In the genomic region with DNA sequence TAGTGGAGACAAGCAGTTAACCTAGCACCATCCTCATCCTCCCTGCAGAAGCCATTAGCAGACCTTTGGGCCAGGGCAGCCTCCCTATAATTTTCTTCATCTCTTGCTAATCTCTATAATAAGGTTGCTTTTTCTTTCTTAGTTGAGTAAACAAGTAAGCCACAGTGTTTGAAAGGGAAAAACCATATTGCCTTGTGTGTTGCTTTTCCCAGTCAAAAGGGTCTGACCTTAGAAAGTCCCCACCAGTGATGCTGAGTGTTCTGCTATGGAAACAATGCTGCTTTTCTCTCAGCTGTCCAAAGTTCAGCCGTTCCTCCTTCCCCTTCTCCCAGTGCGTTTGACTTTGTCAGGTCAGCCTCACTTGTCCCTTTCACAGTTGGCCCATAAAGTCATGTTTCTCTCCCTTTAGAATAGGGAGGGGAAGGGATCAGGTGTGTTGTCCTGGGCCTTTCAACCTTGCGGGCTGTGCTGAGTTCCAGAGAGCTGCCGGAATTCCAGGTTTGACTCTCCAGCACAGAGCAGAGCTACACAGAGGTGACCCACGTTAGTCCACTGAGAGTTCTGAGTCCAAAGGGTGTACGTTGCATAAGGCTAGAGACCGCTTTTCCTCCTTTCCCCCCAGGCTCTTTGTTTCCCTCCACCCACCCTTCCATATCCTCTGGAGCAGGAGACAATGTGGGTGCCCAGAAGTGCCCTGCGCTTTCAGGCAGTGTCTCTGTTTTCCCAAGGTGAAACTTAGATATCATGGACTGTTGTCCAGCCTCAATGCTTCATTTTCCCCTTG, we compare ENCODE assay signal across 1 cellular context.
A peak's percentile ranks its signal among the peaks of the same experiment; 100 is the strongest.
TF ChIP-seq lines count a peak whose summit lies in the region.

No MANE protein-coding gene starts in this region.

TF ChIP-seq in HepG2, 621 proteins besides CTCF, POLR2A, EP300 and RAD21 (continued from another document and continues in another):
- peak; percentile 8 for TF ChIP-seq RBM22 (optimal IDR thresholded peaks at IDR 0.05; ENCODE audit: low read length)
- TF ChIP-seq CCAR2 (optimal IDR thresholded peaks at IDR 0.05; ENCODE audit: low read depth, low read length) = no peak
- no peak for TF ChIP-seq YY1 (IDR thresholded peaks at IDR 0.05; ENCODE audit: insufficient read depth, insufficient replicate concordance, low read depth, low read length)
- TF ChIP-seq KDM1A (CRISPR knock-in tag; IDR thresholded peaks at IDR 0.05) = 0 out of 2 replicates have a peak, but pooled peaks have one; percentile 4
- TF ChIP-seq SMYD3 (CRISPR knock-in tag; IDR thresholded peaks at IDR 0.05) = peak; percentile 77; the same call in 1 of the 2 replicates
- TF ChIP-seq CAMTA2 (CRISPR knock-in tag; IDR thresholded peaks at IDR 0.05; ENCODE audit: borderline replicate concordance) = no peak
- no peak for TF ChIP-seq U2AF2 (IDR thresholded peaks at IDR 0.05; ENCODE audit: low read depth, low read length)
- no peak for TF ChIP-seq FOXM1 (CRISPR knock-in tag; IDR thresholded peaks at IDR 0.05)
- TF ChIP-seq KLF6 (CRISPR knock-in tag; IDR thresholded peaks at IDR 0.05) = peak; percentile 56
- TF ChIP-seq ARNT2 (CRISPR knock-in tag; IDR thresholded peaks at IDR 0.05; ENCODE audit: low read depth) = no peak
- peak; percentile 42; the same call in 1 of the 2 replicates for TF ChIP-seq ZNF782 (CRISPR knock-in tag; IDR thresholded peaks at IDR 0.05; ENCODE audit: borderline replicate concordance)
- peak; percentile 80; the same call in 1 of the 2 replicates for TF ChIP-seq ZNF264 (CRISPR knock-in tag; IDR thresholded peaks at IDR 0.05)
- no peak for TF ChIP-seq ZFYVE20 (CRISPR knock-in tag; IDR thresholded peaks at IDR 0.05; ENCODE audit: borderline replicate concordance, low read depth)
- TF ChIP-seq SMARCC2 (IDR thresholded peaks at IDR 0.05) = no peak
- TF ChIP-seq ZBTB37 (CRISPR knock-in tag; IDR thresholded peaks at IDR 0.05) = no peak
- TF ChIP-seq, protein P1, sequence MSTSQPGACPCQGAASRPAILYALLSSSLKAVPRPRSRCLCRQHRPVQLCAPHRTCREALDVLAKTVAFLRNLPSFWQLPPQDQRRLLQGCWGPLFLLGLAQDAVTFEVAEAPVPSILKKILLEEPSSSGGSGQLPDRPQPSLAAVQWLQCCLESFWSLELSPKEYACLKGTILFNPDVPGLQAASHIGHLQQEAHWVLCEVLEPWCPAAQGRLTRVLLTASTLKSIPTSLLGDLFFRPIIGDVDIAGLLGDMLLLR (CRISPR knock-in tag; IDR thresholded peaks at IDR 0.05) = no peak
- no peak for TF ChIP-seq DNMT3B (CRISPR knock-in tag; conservative IDR thresholded peaks at IDR 0.05)
- peak; percentile 72 for TF ChIP-seq POGZ (CRISPR knock-in tag; IDR thresholded peaks at IDR 0.05)
- no peak for TF ChIP-seq ZNF382 (CRISPR knock-in tag; IDR thresholded peaks at IDR 0.05; ENCODE audit: borderline replicate concordance)
- TF ChIP-seq, protein P2, sequence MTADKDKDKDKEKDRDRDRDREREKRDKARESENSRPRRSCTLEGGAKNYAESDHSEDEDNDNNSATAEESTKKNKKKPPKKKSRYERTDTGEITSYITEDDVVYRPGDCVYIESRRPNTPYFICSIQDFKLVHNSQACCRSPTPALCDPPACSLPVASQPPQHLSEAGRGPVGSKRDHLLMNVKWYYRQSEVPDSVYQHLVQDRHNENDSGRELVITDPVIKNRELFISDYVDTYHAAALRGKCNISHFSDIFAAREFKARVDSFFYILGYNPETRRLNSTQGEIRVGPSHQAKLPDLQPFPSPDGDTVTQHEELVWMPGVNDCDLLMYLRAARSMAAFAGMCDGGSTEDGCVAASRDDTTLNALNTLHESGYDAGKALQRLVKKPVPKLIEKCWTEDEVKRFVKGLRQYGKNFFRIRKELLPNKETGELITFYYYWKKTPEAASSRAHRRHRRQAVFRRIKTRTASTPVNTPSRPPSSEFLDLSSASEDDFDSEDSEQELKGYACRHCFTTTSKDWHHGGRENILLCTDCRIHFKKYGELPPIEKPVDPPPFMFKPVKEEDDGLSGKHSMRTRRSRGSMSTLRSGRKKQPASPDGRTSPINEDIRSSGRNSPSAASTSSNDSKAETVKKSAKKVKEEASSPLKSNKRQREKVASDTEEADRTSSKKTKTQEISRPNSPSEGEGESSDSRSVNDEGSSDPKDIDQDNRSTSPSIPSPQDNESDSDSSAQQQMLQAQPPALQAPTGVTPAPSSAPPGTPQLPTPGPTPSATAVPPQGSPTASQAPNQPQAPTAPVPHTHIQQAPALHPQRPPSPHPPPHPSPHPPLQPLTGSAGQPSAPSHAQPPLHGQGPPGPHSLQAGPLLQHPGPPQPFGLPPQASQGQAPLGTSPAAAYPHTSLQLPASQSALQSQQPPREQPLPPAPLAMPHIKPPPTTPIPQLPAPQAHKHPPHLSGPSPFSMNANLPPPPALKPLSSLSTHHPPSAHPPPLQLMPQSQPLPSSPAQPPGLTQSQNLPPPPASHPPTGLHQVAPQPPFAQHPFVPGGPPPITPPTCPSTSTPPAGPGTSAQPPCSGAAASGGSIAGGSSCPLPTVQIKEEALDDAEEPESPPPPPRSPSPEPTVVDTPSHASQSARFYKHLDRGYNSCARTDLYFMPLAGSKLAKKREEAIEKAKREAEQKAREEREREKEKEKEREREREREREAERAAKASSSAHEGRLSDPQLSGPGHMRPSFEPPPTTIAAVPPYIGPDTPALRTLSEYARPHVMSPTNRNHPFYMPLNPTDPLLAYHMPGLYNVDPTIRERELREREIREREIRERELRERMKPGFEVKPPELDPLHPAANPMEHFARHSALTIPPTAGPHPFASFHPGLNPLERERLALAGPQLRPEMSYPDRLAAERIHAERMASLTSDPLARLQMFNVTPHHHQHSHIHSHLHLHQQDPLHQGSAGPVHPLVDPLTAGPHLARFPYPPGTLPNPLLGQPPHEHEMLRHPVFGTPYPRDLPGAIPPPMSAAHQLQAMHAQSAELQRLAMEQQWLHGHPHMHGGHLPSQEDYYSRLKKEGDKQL (CRISPR knock-in tag; IDR thresholded peaks at IDR 0.05; ENCODE audit: low read depth) = peak; percentile 45; the same call in 1 of the 2 replicates
- no peak for TF ChIP-seq ZNF318 (CRISPR knock-in tag; IDR thresholded peaks at IDR 0.05)
- peak; percentile 92; the same call in 1 of the 2 replicates for TF ChIP-seq STAT6 (CRISPR knock-in tag; IDR thresholded peaks at IDR 0.05; ENCODE audit: borderline replicate concordance)
- no peak for TF ChIP-seq KAT2B (IDR thresholded peaks at IDR 0.05; ENCODE audit: borderline replicate concordance, low read depth, low read length)
- peak; percentile 38; the same call in 1 of the 2 replicates for TF ChIP-seq TRAFD1 (CRISPR knock-in tag; IDR thresholded peaks at IDR 0.05; ENCODE audit: borderline replicate concordance)
- 0 out of 2 replicates have a peak, but pooled peaks have one; percentile 27 for TF ChIP-seq ZNF337 (CRISPR knock-in tag; IDR thresholded peaks at IDR 0.05; ENCODE audit: borderline replicate concordance, low read depth)
- TF ChIP-seq, protein P3, sequence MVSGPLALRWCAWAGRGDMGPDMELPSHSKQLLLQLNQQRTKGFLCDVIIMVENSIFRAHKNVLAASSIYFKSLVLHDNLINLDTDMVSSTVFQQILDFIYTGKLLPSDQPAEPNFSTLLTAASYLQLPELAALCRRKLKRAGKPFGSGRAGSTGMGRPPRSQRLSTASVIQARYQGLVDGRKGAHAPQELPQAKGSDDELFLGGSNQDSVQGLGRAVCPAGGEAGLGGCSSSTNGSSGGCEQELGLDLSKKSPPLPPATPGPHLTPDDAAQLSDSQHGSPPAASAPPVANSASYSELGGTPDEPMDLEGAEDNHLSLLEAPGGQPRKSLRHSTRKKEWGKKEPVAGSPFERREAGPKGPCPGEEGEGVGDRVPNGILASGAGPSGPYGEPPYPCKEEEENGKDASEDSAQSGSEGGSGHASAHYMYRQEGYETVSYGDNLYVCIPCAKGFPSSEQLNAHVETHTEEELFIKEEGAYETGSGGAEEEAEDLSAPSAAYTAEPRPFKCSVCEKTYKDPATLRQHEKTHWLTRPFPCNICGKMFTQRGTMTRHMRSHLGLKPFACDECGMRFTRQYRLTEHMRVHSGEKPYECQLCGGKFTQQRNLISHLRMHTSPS (CRISPR knock-in tag; IDR thresholded peaks at IDR 0.05; ENCODE audit: low read depth) = peak; percentile 71
